In the genomic region with DNA sequence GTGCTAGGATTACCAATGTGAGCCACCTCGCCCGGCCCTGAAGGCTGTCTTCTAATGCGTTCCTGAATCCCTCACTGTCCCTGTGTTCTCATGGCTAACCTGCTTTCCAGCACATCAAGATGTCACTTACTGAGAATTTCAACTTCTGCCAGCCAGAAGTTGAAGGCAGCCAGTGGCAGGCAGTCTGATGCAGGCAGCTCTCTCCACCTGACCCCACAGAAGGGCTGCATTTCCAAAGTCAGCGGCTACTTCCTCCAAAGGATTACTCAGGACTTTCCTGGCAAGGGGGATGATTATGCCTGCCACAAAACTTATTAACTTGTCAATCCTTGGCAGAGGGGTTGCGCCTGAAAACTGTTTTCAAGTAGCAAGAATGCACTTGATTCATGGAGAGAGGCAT, we compare ENCODE assay signal across 31 cellular contexts.
DNase-seq lines count a peak whose midpoint lies in the region; ATAC-seq and TF ChIP-seq lines count a peak whose summit lies in the region.
"Had no signal": no experiment of that assay in that cellular context is flagged by ENCODE, and none has a peak within 500 bp of the region (broad histone marks: within the 10 kb centered on the region; RNA-seq: fewer than 3 reads in every experiment).

No MANE protein-coding gene starts in this region.

- H3K36me3 ChIP-seq in body of pancreas (replicated peaks in 1 of 2; ENCODE audit: insufficient read depth in 1 of 2, low read depth in 2 of 2) (no peaks in the 10 kb centered on the region), mesendoderm (ENCODE audit: control insufficient read depth, insufficient read depth, low read length) (no peaks in the 10 kb centered on the region)
- H3K36me3 ChIP-seq: adrenal gland, BE2C, esophagus squamous epithelium, heart right ventricle, neutrophil, Peyer's patch had no signal

- peaks cover 8% of the 10 kb centered on the region for H3K27me3 Mint-ChIP-seq in nephron progenitor cell (ENCODE audit: low read depth, poor library complexity)
- H3K27me3 Mint-ChIP-seq: activated CD4-positive, alpha-beta memory T cell treated with anti-CD3 and anti-CD28 coated beads, Interleukin-2, amount 10 ng/mL, durations not matched to agents 7 days and 5 days; CD8-positive, alpha-beta memory T cell; stimulated activated naive B cell treated with anti-CD40 and anti-IgM and Interleukin-4, amounts not matched to agents 10 μg/mL and 1 μg/mL and 100 μg/mL, for 72 hours had no signal

- TF ChIP-seq POLR2A in body of pancreas (IDR thresholded peaks at IDR 0.05) = no peak

- intact Hi-C loops in body of pancreas (cut with DNase I) (no loop called here), sciatic nerve (cut with DNase I) (no loop called here)

- H2BK120ac ChIP-seq in mesendoderm (ENCODE audit: low read depth, low read length) = no peak overlapping the region

- DNase-seq in C1 segment of cervical spinal cord (lab: John Stamatoyannopoulos, UW) = peak in 8 of 14 donors; percentile 4 to 65 (median 9)
- DNase-seq in body of pancreas = peak in 3 of 4 donors; percentile 4 to 11 (median 7)
- DNase-seq in mesendoderm = peak; percentile 6
- no peak for DNase-seq in sciatic nerve (ENCODE audit: low spot score)
- DNase-seq in nephron progenitor cell = no peak
- DNase-seq in inferior parietal cortex (ENCODE audit: extremely low spot score) = no peak
- DNase-seq: activated CD4-positive, alpha-beta memory T cell treated with anti-CD3 and anti-CD28 coated beads, Interleukin-2, amount 10 ng/mL, durations not matched to agents 7 days and 5 days; activated CD8-positive, alpha-beta memory T cell treated with anti-CD3 and anti-CD28 coated beads, Interleukin-2, amount 50 U/mL, for 4 hours; activated naive CD4-positive, alpha-beta T cell treated with anti-CD3 and anti-CD28 coated beads for 36 hours; BE2C; CD8-positive, alpha-beta memory T cell; DMS153; esophagus squamous epithelium; foreskin keratinocyte; H7; heart right ventricle; mesenchymal stem cell; NCI-H1417; NCI-H2081; NCI-H446; NCI-H748 treated with DMSO at 0.1 percent for 48 hours; Peyer's patch; SIG-M5; stimulated activated naive B cell treated with anti-CD40 and anti-IgM and Interleukin-4, amounts not matched to agents 10 μg/mL and 1 μg/mL and 100 μg/mL, for 72 hours had no signal

- peaks cover 3% of the 10 kb centered on the region for H3K9me3 Mint-ChIP-seq in nephron progenitor cell

- no peak overlapping the region for H3K27ac ChIP-seq in body of pancreas
- no peak overlapping the region for H3K27ac ChIP-seq in mesendoderm (ENCODE audit: low read depth, low read length)
- H3K27ac ChIP-seq: adrenal gland, esophagus squamous epithelium, foreskin keratinocyte, heart right ventricle, KMS-11, neutrophil, Peyer's patch, skin epidermis had no signal

- H3K18ac ChIP-seq in mesendoderm (ENCODE audit: low read length) = no peak overlapping the region

- no peak for ATAC-seq in body of pancreas
- peak; percentile 51 for ATAC-seq in sciatic nerve
- ATAC-seq in HG02763 (IDR thresholded peaks at IDR 0.05; ENCODE audit: unreplicated experiment) = no peak
- ATAC-seq: foreskin keratinocyte; GM12878; stimulated activated naive B cell treated with anti-CD40 and anti-IgM and Interleukin-4, amounts not matched to agents 10 μg/mL and 1 μg/mL and 100 μg/mL, for 72 hours had no signal

- no peak overlapping the region for H3K23ac ChIP-seq in mesendoderm (ENCODE audit: low read length)

- TF ChIP-seq CTCF in body of pancreas (IDR thresholded peaks at IDR 0.05) (no peak), nephron progenitor cell (IDR thresholded peaks at IDR 0.05) (no peak)

- no peak overlapping the region for H2BK15ac ChIP-seq in mesendoderm (replicated peaks; ENCODE audit: low read depth)

- H3K4ac ChIP-seq in mesendoderm (ENCODE audit: low read depth, low read length) = no peak overlapping the region

- H3K36me3 Mint-ChIP-seq in nephron progenitor cell (ENCODE audit: low read depth) = no peaks in the 10 kb centered on the region
- H3K36me3 Mint-ChIP-seq: CD8-positive, alpha-beta memory T cell; stimulated activated naive B cell treated with anti-CD40 and anti-IgM and Interleukin-4, amounts not matched to agents 10 μg/mL and 1 μg/mL and 100 μg/mL, for 72 hours had no signal

- H3K56ac ChIP-seq in mesendoderm (ENCODE audit: low read length) = no peak overlapping the region

- no peak overlapping the region for H3K27ac Mint-ChIP-seq in nephron progenitor cell
- H3K27ac Mint-ChIP-seq: activated CD4-positive, alpha-beta memory T cell treated with anti-CD3 and anti-CD28 coated beads, Interleukin-2, amount 10 ng/mL, durations not matched to agents 7 days and 5 days; activated naive CD4-positive, alpha-beta T cell treated with anti-CD3 and anti-CD28 coated beads for 36 hours; CD8-positive, alpha-beta memory T cell; stimulated activated naive B cell treated with anti-CD40 and anti-IgM and Interleukin-4, amounts not matched to agents 10 μg/mL and 1 μg/mL and 100 μg/mL, for 72 hours; T-helper 2 cell treated with Interferon-gamma antibody and Interleukin-4, amounts not matched to agents 5 μg/mL and 100 μg/mL, for 36 hours had no signal

- H2BK5ac ChIP-seq in mesendoderm (ENCODE audit: low read length) = no peak overlapping the region

- no peak overlapping the region for H3K4me2 ChIP-seq in mesendoderm (ENCODE audit: low read length)
- H3K4me2 ChIP-seq: KMS-11 had no signal

- no peak overlapping the region for H3K4me3 Mint-ChIP-seq in nephron progenitor cell
- H3K4me3 Mint-ChIP-seq: activated CD4-positive, alpha-beta memory T cell treated with anti-CD3 and anti-CD28 coated beads, Interleukin-2, amount 10 ng/mL, durations not matched to agents 7 days and 5 days; activated naive CD4-positive, alpha-beta T cell treated with anti-CD3 and anti-CD28 coated beads for 36 hours; CD8-positive, alpha-beta memory T cell; stimulated activated naive B cell treated with anti-CD40 and anti-IgM and Interleukin-4, amounts not matched to agents 10 μg/mL and 1 μg/mL and 100 μg/mL, for 72 hours; T-helper 2 cell treated with Interferon-gamma antibody and Interleukin-4, amounts not matched to agents 5 μg/mL and 100 μg/mL, for 36 hours had no signal

- H3K4me1 Mint-ChIP-seq in nephron progenitor cell = peaks cover 20% of the 10 kb centered on the region
- H3K4me1 Mint-ChIP-seq: activated CD4-positive, alpha-beta memory T cell treated with anti-CD3 and anti-CD28 coated beads, Interleukin-2, amount 10 ng/mL, durations not matched to agents 7 days and 5 days; CD8-positive, alpha-beta memory T cell; stimulated activated naive B cell treated with anti-CD40 and anti-IgM and Interleukin-4, amounts not matched to agents 10 μg/mL and 1 μg/mL and 100 μg/mL, for 72 hours had no signal

- no peaks in the 10 kb centered on the region for H3K79me1 ChIP-seq in mesendoderm (ENCODE audit: low read length)

- WGBS in body of pancreas, 2 donors = 33 to 55% methylated on average over 5 of the region's 5 CpGs
- no CpG with 5 or more reads among the region's 5 CpGs for WGBS in mesendoderm (ENCODE audit: extremely low coverage, insufficient coverage, low lambda C conversion rate)

- H3K79me2 ChIP-seq in mesendoderm (ENCODE audit: control insufficient read depth, insufficient read depth, low read length) = no peaks in the 10 kb centered on the region

- no peak overlapping the region for H3K9ac ChIP-seq in mesendoderm (ENCODE audit: low read length)
- H3K9ac ChIP-seq: KMS-11 had no signal

- H3K9me3 ChIP-seq in body of pancreas = no peaks in the 10 kb centered on the region
- H3K9me3 ChIP-seq: adrenal gland, BE2C, esophagus squamous epithelium, neutrophil, Peyer's patch had no signal

- no peak overlapping the region for H3K4me3 ChIP-seq in body of pancreas
- H3K4me3 ChIP-seq in mesendoderm (ENCODE audit: low read length) = no peak overlapping the region
- H3K4me3 ChIP-seq: adrenal gland, esophagus squamous epithelium, GM12878, heart right ventricle, Peyer's patch, skin epidermis had no signal

- H2AK5ac ChIP-seq in mesendoderm (ENCODE audit: low read length) = no peak overlapping the region

- H3K4me1 ChIP-seq in body of pancreas = no peaks in the 10 kb centered on the region
- no peaks in the 10 kb centered on the region for H3K4me1 ChIP-seq in mesendoderm (ENCODE audit: control insufficient read depth, low read depth, low read length)
- H3K4me1 ChIP-seq: adrenal gland, BE2C, esophagus squamous epithelium, foreskin keratinocyte, heart right ventricle, Peyer's patch had no signal

- no peak overlapping the region for H4K5ac ChIP-seq in mesendoderm (ENCODE audit: low read length)

- H3K27me3 ChIP-seq in body of pancreas = no peaks in the 10 kb centered on the region
- no peaks in the 10 kb centered on the region for H3K27me3 ChIP-seq in mesendoderm (ENCODE audit: insufficient read depth, low read length, poor library complexity)
- H3K27me3 ChIP-seq: adrenal gland, BE2C, esophagus squamous epithelium, foreskin keratinocyte, neutrophil, Peyer's patch had no signal

- no peak overlapping the region for H4K8ac ChIP-seq in mesendoderm (ENCODE audit: low read depth, low read length)

Comparison
In these comparisons a context has a peak if more than half of its experiments do, and no peak if none do; other contexts are left out.
1. DNase-seq: peak in C1 segment of cervical spinal cord (8 of 14), body of pancreas (3 of 4) and mesendoderm (single experiment); none in sciatic nerve (single experiment), nephron progenitor cell (single experiment) and inferior parietal cortex (single experiment).